Comparison of ENCODE assay signal across 8 cellular contexts in the genomic region with DNA sequence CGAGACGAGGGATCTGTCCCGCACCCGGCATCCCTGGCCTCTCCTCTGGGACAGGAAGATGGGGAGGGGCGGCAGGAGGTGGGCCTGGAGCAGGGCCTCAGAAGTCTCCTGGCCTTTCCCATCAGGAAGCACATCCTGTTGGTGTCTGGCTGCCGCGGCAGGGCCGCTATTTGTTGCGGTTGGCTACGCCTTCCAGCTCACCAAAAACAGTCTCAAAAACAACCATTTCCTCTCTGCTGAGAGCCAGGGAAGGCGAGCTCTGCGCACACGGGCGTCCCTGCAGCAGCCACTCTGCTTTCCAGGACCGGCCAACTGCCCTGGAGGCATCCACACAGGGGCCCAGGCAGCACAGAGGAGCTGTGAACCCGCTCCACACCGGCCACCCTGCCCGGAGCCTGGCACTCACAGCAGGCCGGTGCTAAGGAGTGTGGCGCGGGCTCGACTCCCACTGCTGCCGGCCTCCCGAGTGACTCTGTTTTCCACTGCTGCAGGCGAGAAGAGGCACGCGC. TPM values are rescaled to one million over a fixed set of nuclear protein-coding genes. Genes with fewer than 3 reads are reported as not detected.
DNase-seq lines count a peak whose midpoint lies in the region; ATAC-seq and TF ChIP-seq lines count a peak whose summit lies in the region.

TMEM204 (plus strand) TSS at position 224 of the 509 bp plus-strand sequence. CDS start 610 bp downstream, outside the sequence.

- peaks cover 36% of the 10 kb centered on the region for H3K4me1 Mint-ChIP-seq in activated CD8-positive, alpha-beta memory T cell treated with anti-CD3 and anti-CD28 coated beads, Interleukin-2, amount 10 ng/mL, durations not matched to agents 7 days and 5 days

- peaks cover 0 to 6% of the 10 kb centered on the region in 2 donors for H3K36me3 ChIP-seq in prostate gland

- no peaks in the 10 kb centered on the region for H3K9me3 ChIP-seq in prostate gland

- H3K36me3 Mint-ChIP-seq in activated CD8-positive, alpha-beta memory T cell treated with anti-CD3 and anti-CD28 coated beads, Interleukin-2, amount 10 ng/mL, durations not matched to agents 7 days and 5 days: peaks cover 28% of the 10 kb centered on the region

- CTCF ChIA-PET in activated CD8-positive, alpha-beta memory T cell treated with anti-CD3 and anti-CD28 coated beads, Interleukin-2, amount 10 ng/mL, durations not matched to agents 7 days and 5 days (lab: Charles Lee): interaction anchor here (1.0 to 1.5 kb wide), 3 partner anchors 40 to 172 kb away, joined by 3 to 4 read pairs (median 4); partner anchors contain the start of gene MAPK8IP3

- no peak for TF ChIP-seq POLR2A in prostate gland (IDR thresholded peaks at IDR 0.05)

- H3K27ac ChIP-seq in prostate gland: peak within 1 kb of the TSS; percentile 81 to 87

- H3K4me3 ChIP-seq in fibroblast of villous mesenchyme (ENCODE audit: low read depth, low read length) (peak within 1 kb of the TSS; percentile 66), prostate gland (peak within 1 kb of the TSS; percentile 36 to 39)

- no peaks in the 10 kb centered on the region for H3K4me1 ChIP-seq in prostate gland (replicated peaks)

- H3K27me3 ChIP-seq in prostate gland (replicated peaks; ENCODE audit: insufficient read depth): no peaks in the 10 kb centered on the region

- no peaks in the 10 kb centered on the region for H3K27me3 Mint-ChIP-seq in activated CD8-positive, alpha-beta memory T cell treated with anti-CD3 and anti-CD28 coated beads, Interleukin-2, amount 10 ng/mL, durations not matched to agents 7 days and 5 days

- 59% methylated on average over 27 of the region's 27 CpGs for WGBS in prostate gland

- TF ChIP-seq CTCF in fibroblast of villous mesenchyme (IDR thresholded peaks at IDR 0.05; ENCODE audit: insufficient read depth, low read depth, low read length): no peak
- TF ChIP-seq CTCF in prostate gland (IDR thresholded peaks at IDR 0.05): no peak

- H3K9me3 Mint-ChIP-seq in activated CD8-positive, alpha-beta memory T cell treated with anti-CD3 and anti-CD28 coated beads, Interleukin-2, amount 10 ng/mL, durations not matched to agents 7 days and 5 days (ENCODE audit: low read depth): no peaks in the 10 kb centered on the region

- H3K4me3 Mint-ChIP-seq in activated CD8-positive, alpha-beta memory T cell treated with anti-CD3 and anti-CD28 coated beads, Interleukin-2, amount 10 ng/mL, durations not matched to agents 7 days and 5 days: peak within 1 kb of the TSS; percentile 94

- H3K27ac Mint-ChIP-seq in activated CD8-positive, alpha-beta memory T cell treated with anti-CD3 and anti-CD28 coated beads, Interleukin-2, amount 10 ng/mL, durations not matched to agents 7 days and 5 days: peak within 1 kb of the TSS; percentile 73

- ATAC-seq in activated CD8-positive, alpha-beta memory T cell treated with anti-CD3 and anti-CD28 coated beads, Interleukin-2, amount 10 ng/mL, durations not matched to agents 7 days and 5 days: peak; percentile 62
- ATAC-seq in HG03135 (IDR thresholded peaks at IDR 0.05; ENCODE audit: unreplicated experiment) (no peak), HG02678 (IDR thresholded peaks at IDR 0.05; ENCODE audit: unreplicated experiment) (no peak), GM21576 (IDR thresholded peaks at IDR 0.05; ENCODE audit: unreplicated experiment) (no peak)

- intact Hi-C loops in prostate gland (cut with DNase I): loop anchor here (5.0 kb wide), 1 partner anchor 79 kb away; the partner anchor contains the start of genes CRAMP1 and IFT140

- DNase-seq in EL (peak; percentile 85), fibroblast of villous mesenchyme (ENCODE audit: low read depth) (peak; percentile 90), prostate gland (ENCODE audit: low spot score) (no peak), Ammon's horn (ENCODE audit: low spot score) (no peak)
- peak; percentile 78 for DNase-seq in activated CD8-positive, alpha-beta memory T cell treated with anti-CD3 and anti-CD28 coated beads, Interleukin-2, amount 10 ng/mL, durations not matched to agents 7 days and 5 days

RNA-seq across cellular contexts. Expression of gene TMEM204, which starts in this region (rescaled TPM):
- 10 to 100 TPM; 34.7 to 37.1 TPM for total RNA-seq in activated CD8-positive, alpha-beta memory T cell treated with anti-CD3 and anti-CD28 coated beads, Interleukin-2, amount 10 ng/mL, durations not matched to agents 7 days and 5 days
- 22.5 and 36.1 TPM in 2 replicates for total RNA-seq in fibroblast of villous mesenchyme
- total RNA-seq in prostate gland: 10 to 100 TPM; 20.7 to 33.9 TPM

Comparison
In these comparisons a context has a peak if more than half of its experiments do, and no peak if none do; other contexts are left out.
1. DNase-seq: peak in EL (single experiment), activated CD8-positive, alpha-beta memory T cell treated with anti-CD3 and anti-CD28 coated beads, Interleukin-2, amount 10 ng/mL, durations not matched to agents 7 days and 5 days (single experiment) and fibroblast of villous mesenchyme (single experiment); none in prostate gland (single experiment) and Ammon's horn (single experiment).